In the genomic region with DNA sequence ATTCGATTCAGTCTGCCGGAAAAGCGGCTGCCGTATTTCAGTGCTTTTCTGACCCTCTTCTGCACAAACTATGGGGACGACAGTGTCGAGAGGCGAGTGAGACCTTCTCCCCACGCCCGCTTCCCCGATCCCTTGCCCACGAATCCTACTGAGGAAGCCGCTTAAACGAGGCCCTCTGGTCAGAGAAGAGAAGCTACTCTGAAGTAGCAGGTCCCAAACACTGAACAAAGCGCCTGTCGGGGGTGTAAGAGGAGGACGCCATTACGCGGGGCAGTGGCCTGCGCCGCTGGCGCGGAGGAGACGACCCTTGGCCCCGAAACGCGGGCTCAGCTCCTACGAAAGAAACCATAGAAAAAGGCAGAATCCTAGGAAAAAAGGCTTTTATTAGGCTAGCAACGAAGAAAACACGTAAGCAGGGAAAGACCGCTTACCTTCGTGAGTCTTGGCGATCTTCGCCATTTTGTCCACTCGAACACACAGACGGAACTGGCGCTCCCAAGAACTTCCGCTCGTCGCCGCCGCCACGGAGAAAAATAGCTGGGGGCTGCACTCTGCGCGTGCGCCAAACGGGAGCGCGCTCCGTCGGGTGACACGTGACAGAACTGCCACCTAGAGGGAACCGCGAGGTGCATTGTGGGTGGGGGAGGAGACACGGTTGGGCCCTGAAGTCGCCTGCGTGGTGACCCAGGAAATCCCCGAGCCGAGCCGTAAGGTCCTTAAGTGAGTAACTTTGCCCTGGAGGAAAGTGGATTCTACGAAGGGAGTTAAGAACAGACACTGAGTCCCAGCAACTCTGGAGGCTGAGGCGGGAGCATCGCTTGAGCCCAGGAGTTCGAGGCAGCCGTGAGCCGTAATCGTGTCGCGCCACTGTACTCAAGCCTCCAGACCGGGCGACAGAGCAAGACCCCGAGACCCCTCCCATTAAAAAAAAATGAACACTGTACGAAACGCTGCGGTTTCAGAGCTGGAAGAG, we compare ENCODE assay signal across 8 cellular contexts. TPM values are rescaled to one million over a fixed set of nuclear protein-coding genes. Genes with fewer than 3 reads are reported as not detected.
DNase-seq lines count a peak whose midpoint lies in the region; ATAC-seq and TF ChIP-seq lines count a peak whose summit lies in the region.

A gene with protein sequence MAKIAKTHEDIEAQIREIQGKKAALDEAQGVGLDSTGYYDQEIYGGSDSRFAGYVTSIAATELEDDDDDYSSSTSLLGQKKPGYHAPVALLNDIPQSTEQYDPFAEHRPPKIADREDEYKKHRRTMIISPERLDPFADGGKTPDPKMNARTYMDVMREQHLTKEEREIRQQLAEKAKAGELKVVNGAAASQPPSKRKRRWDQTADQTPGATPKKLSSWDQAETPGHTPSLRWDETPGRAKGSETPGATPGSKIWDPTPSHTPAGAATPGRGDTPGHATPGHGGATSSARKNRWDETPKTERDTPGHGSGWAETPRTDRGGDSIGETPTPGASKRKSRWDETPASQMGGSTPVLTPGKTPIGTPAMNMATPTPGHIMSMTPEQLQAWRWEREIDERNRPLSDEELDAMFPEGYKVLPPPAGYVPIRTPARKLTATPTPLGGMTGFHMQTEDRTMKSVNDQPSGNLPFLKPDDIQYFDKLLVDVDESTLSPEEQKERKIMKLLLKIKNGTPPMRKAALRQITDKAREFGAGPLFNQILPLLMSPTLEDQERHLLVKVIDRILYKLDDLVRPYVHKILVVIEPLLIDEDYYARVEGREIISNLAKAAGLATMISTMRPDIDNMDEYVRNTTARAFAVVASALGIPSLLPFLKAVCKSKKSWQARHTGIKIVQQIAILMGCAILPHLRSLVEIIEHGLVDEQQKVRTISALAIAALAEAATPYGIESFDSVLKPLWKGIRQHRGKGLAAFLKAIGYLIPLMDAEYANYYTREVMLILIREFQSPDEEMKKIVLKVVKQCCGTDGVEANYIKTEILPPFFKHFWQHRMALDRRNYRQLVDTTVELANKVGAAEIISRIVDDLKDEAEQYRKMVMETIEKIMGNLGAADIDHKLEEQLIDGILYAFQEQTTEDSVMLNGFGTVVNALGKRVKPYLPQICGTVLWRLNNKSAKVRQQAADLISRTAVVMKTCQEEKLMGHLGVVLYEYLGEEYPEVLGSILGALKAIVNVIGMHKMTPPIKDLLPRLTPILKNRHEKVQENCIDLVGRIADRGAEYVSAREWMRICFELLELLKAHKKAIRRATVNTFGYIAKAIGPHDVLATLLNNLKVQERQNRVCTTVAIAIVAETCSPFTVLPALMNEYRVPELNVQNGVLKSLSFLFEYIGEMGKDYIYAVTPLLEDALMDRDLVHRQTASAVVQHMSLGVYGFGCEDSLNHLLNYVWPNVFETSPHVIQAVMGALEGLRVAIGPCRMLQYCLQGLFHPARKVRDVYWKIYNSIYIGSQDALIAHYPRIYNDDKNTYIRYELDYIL (minus strand): TSS at position 488 of the 973 bp plus-strand sequence. CDS start 29 bp downstream, at position 459.

- peak within 1 kb of the TSS; percentile 99 for H3K4me3 ChIP-seq in AG10803 (ENCODE audit: low read length)

- peak; percentile 96 for ATAC-seq in GM19043 (IDR thresholded peaks at IDR 0.05; ENCODE audit: low read depth, unreplicated experiment)
- ATAC-seq in HG03378 (IDR thresholded peaks at IDR 0.05; ENCODE audit: unreplicated experiment), result peak; percentile 90

- TF ChIP-seq CTCF in AG10803 (conservative IDR thresholded peaks at IDR 0.05; ENCODE audit: low read length), result no peak

- DNase-seq in AG10803 (ENCODE audit: low read depth), result peak; percentile 97
- DNase-seq in NCI-H460 (ENCODE audit: extremely low read depth, low read depth), result peak; percentile 98
- peak; percentile 99 for DNase-seq in activated CD4-positive, CD25-positive, alpha-beta regulatory T cell treated with anti-CD3 and anti-CD28 coated beads, Interleukin-2, amount 50 U/mL, for 72 hours
- peak; percentile 12 to 84 for DNase-seq in cerebellar nuclear complex (lab: John Stamatoyannopoulos, UW)
- DNase-seq in islet precursor cell, result peak; percentile 99
- peak; percentile 95 to 99 (median 98) for DNase-seq in stimulated activated CD4-positive, alpha-beta T cell treated with anti-CD3 and anti-CD28 coated beads, Interleukin-12 subunit alpha, Interleukin-12 subunit beta, amount 100 ng/mL, for 48 hours (ENCODE audit: low read depth in 2 of 3, low spot score in 1 of 3)

RNA-seq across cellular contexts. Expression of the gene that starts here (rescaled TPM):
- 193 and 230 TPM in 2 replicates for total RNA-seq in NCI-H460 (2014; rRNA removed; shearing (Covaris generic))
- 521 and 693 TPM in 2 replicates for polyA plus RNA-seq in NCI-H460 (2014; cell fraction: nucleus; rRNA removed)

Comparison
In these comparisons a context has a peak if more than half of its experiments do, and no peak if none do; other contexts are left out.
1. Peak in every context shown above with its lines: DNase-seq, ATAC-seq and H3K4me3 ChIP-seq.
2. DNase-seq: peak in every context shown above with its lines; median percentile 99 in activated CD4-positive, CD25-positive, alpha-beta regulatory T cell treated with anti-CD3 and anti-CD28 coated beads, Interleukin-2, amount 50 U/mL, for 72 hours; 99 in islet precursor cell; 98 in NCI-H460; 98 in stimulated activated CD4-positive, alpha-beta T cell treated with anti-CD3 and anti-CD28 coated beads, Interleukin-12 subunit alpha, Interleukin-12 subunit beta, amount 100 ng/mL, for 48 hours; 97 in AG10803; 48 in cerebellar nuclear complex.